In the genomic region with DNA sequence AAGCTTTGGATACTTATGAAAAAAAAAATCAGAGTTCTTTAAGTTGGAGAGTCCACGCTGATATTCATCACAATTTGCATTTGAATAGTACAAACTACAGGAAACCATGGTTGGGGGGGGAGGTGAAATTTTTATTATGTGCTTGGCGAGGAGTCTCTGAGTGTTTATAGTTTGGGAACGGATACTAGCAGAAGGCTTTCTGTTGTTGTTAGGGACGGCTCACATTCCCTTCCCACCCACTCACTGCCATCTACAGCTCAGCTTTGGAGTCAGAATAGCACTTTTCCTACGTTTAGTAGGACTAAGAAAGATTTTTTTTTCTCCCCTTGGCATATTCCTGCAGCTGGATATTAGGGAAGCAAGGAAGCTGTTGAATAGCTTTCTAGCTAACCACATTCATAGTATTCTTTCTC, we compare ENCODE assay signal across 8 cellular contexts.
DNase-seq lines count a peak whose midpoint lies in the region; ATAC-seq and TF ChIP-seq lines count a peak whose summit lies in the region.

No MANE protein-coding gene starts in this region.

- DNase-seq in SW 1271 (lab: John Stamatoyannopoulos, UW) (peak; percentile 50 to 88), epithelial cell of esophagus (ENCODE audit: low read depth) (peak; percentile 82), myocyte (ENCODE audit: low read depth) (peak; percentile 88), NCI-H524 treated with DMSO at 0.1 percent for 48 hours (lab: John Stamatoyannopoulos, UW) (no peak)

- ATAC-seq in GM21717 (IDR thresholded peaks at IDR 0.05; ENCODE audit: unreplicated experiment): peak; percentile 25
- no peak for ATAC-seq in HG03025 (IDR thresholded peaks at IDR 0.05; ENCODE audit: low FRiP score, unreplicated experiment)
- no peak for ATAC-seq in GM19463 (IDR thresholded peaks at IDR 0.05; ENCODE audit: unreplicated experiment)

- TF ChIP-seq CTCF in 22Rv1 (IDR thresholded peaks at IDR 0.05): no peak
- no peak for TF ChIP-seq CTCF in epithelial cell of esophagus (IDR thresholded peaks at IDR 0.05; ENCODE audit: insufficient read depth, low read depth, low read length, missing control alignments)

- peak overlapping the region; percentile 19 for H3K4me3 ChIP-seq in epithelial cell of esophagus (ENCODE audit: low read length)

- peak overlapping the region; percentile 66 for H3K27ac ChIP-seq in 22Rv1
